9 cellular contexts compared by ENCODE assay signal in the genomic region with DNA sequence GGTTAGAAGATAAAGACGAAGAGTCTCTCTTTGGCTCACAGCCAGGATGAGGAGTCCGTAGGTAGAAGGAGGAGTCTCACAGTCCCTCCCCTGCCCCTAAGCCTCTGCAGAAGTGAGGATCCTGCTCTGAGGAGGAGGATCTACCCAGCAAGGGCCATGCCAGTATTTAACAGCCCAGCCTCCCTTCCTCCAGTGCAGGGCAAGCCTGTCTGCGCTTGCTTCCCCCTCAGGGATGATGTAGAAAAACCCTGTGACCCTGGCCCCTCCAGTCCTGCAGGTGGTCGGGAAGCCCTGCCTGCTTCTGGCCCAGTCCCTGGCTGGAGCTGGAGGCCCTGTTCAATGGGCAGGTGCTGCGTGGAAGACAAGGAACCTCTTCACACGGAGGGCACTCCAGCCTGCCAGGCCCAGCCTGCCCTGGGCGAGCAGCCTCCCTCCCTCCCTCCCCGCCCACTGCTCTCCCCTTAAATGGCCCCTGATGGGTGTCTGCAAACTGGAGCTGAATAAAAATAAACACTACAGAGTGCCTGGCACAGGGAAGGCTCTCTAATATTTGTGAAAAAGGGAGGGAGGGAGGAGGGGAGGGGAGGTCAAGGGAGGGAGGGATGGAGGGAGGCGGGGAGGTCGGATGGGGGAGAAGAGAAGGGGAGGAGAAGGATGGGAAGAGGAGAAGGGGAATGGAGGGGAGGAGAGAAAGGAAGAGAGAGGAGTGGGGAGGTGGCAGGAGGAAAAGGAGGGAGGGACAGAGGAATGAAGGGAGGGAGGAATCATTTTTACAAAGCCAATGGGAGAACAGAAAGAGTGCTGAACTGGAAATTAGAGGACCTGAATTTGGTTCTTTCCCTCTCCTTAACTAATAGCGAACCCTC.
DNase-seq lines count a peak whose midpoint lies in the region; TF ChIP-seq lines count a peak whose summit lies in the region.
"Had no signal": no experiment of that assay in that cellular context is flagged by ENCODE, and none has a peak within 500 bp of the region (broad histone marks: within the 10 kb centered on the region; RNA-seq: fewer than 3 reads in every experiment).

No MANE protein-coding gene starts in this region.

- H3K36me3 ChIP-seq in endodermal cell (ENCODE audit: control insufficient read depth, insufficient read depth, low read length), result no peaks in the 10 kb centered on the region

- H3K27ac Mint-ChIP-seq in endodermal cell, result no peak overlapping the region
- H3K27ac Mint-ChIP-seq: naive thymus-derived CD8-positive, alpha-beta T cell had no signal

- H3K4me3 Mint-ChIP-seq in endodermal cell, result no peak overlapping the region
- H3K4me3 Mint-ChIP-seq: naive thymus-derived CD8-positive, alpha-beta T cell had no signal

- peaks cover 25% of the 10 kb centered on the region for H3K9me3 Mint-ChIP-seq in endodermal cell

- peaks cover 31% of the 10 kb centered on the region for H3K27me3 Mint-ChIP-seq in endodermal cell (ENCODE audit: insufficient read depth)

- peaks cover 2% of the 10 kb centered on the region for H3K4me1 Mint-ChIP-seq in endodermal cell
- H3K4me1 Mint-ChIP-seq: naive thymus-derived CD8-positive, alpha-beta T cell had no signal

- peaks cover 28% of the 10 kb centered on the region for H3K27me3 ChIP-seq in endodermal cell (ENCODE audit: control insufficient read depth, insufficient read depth, low read length, poor library complexity, severe bottlenecking)

- TF ChIP-seq CTCF in endodermal cell (conservative IDR thresholded peaks at IDR 0.05), result no peak

- H3K9me3 ChIP-seq in endodermal cell (ENCODE audit: control insufficient read depth, low read length), result peaks cover 15% of the 10 kb centered on the region

- no peaks in the 10 kb centered on the region for H3K4me1 ChIP-seq in endodermal cell (ENCODE audit: control insufficient read depth, insufficient read depth, low read length)

- H3K4me3 ChIP-seq in endodermal cell (ENCODE audit: low read length), result no peak overlapping the region

- 42 to 51% methylated on average over 5 to 11 of the region's 11 CpGs for WGBS in endodermal cell (ENCODE audit: insufficient coverage in 1 of 2, insufficient read length in 1 of 2), 2 experiments

- no peak overlapping the region for H3K9ac ChIP-seq in endodermal cell (ENCODE audit: extremely low read depth, low read length, poor library complexity, severe bottlenecking)

- DNase-seq in Daoy (ENCODE audit: low read depth), result peak; percentile 27
- peak; percentile 95 for DNase-seq in NCI-H2196 treated with DMSO at 0.1 percent for 48 hours (lab: John Stamatoyannopoulos, UW; ENCODE audit: unreplicated experiment)
- DNase-seq in endodermal cell, result peak; percentile 83
- DNase-seq in pons (ENCODE audit: low spot score), result peak; percentile 55
- no peak for DNase-seq in NCI-H526 treated with DMSO at 0.1 percent for 48 hours (lab: John Stamatoyannopoulos, UW)
- DNase-seq in occipital lobe (lab: John Stamatoyannopoulos, UW), result no peak
- DNase-seq in dermis blood vessel endothelial cell, result no peak
- no peak for DNase-seq in HCEC 1CT

- peak overlapping the region; percentile 60 for H3K27ac ChIP-seq in endodermal cell (ENCODE audit: low read depth, low read length)

- no peaks in the 10 kb centered on the region for H3K36me3 Mint-ChIP-seq in endodermal cell (ENCODE audit: low read depth)

Comparison
In these comparisons a context has a peak if more than half of its experiments do, and no peak if none do; other contexts are left out.
1. DNase-seq: peak in Daoy (single experiment), NCI-H2196 treated with DMSO at 0.1 percent for 48 hours (single experiment), endodermal cell (single experiment) and pons (single experiment); none in NCI-H526 treated with DMSO at 0.1 percent for 48 hours (single experiment), occipital lobe (single experiment), dermis blood vessel endothelial cell (single experiment) and HCEC 1CT (single experiment).